Comparison of ENCODE assay signal across 26 cellular contexts in genomic region chr4:4746444-4746843, GRCh38.
"Had no signal": no experiment of that assay in that cellular context is flagged by ENCODE, and none has a peak within 500 bp of the region (broad histone marks: within the 10 kb centered on the region; RNA-seq: fewer than 3 reads in every experiment).

No MANE protein-coding gene starts in this region.

- H3K4me3 ChIP-seq: colonic mucosa, esophagus squamous epithelium, gastrocnemius medialis, heart right ventricle, left lung, lower lobe of right lung, mucosa of descending colon had no signal

- H3K9me3 ChIP-seq: colonic mucosa, gastrocnemius medialis had no signal

- H3K4me1 ChIP-seq: colonic mucosa, esophagus squamous epithelium, gastrocnemius medialis, heart right ventricle, left lung, lower lobe of right lung had no signal

- H3K36me3 ChIP-seq: colonic mucosa, esophagus squamous epithelium, gastrocnemius medialis, heart right ventricle, left lung, lower lobe of right lung had no signal

- FAIRE-seq: endometrium, islet of Langerhans, keratinocyte had no signal

- H3K27me3 ChIP-seq: colonic mucosa, gastrocnemius medialis had no signal

- ATAC-seq: effector memory CD8-positive, alpha-beta T cell; esophagus mucosa; gastrocnemius medialis; heart right ventricle; left cardiac atrium; left lung; left ventricle myocardium superior; lower lobe of right lung; mucosa of descending colon had no signal

- H3K27ac ChIP-seq: colonic mucosa, epithelial cell of prostate, esophagus squamous epithelium, gastrocnemius medialis, heart right ventricle, left lung, lower lobe of right lung had no signal

- DNase-seq: colonic mucosa; cortex of kidney; effector CD8-positive, alpha-beta T cell; effector memory CD8-positive, alpha-beta T cell; endodermal cell; erythroblast; esophagus squamous epithelium; foreskin fibroblast; foreskin melanocyte; gastrocnemius medialis; glutamatergic neuron; head of caudate nucleus; heart right ventricle; hippocampal formation; left cardiac atrium; left lung; left ventricle myocardium superior; lower lobe of right lung; mesenchymal stem cell; mucosa of descending colon; naive B cell had no signal
